Comparison of ENCODE assay signal across 22 cellular contexts in genomic region chr17:77054926-77055325, GRCh38.
DNase-seq lines count a peak whose midpoint lies in the region; ATAC-seq, FAIRE-seq and TF ChIP-seq lines count a peak whose summit lies in the region.
"Had no signal": no experiment of that assay in that cellular context is flagged by ENCODE, and none has a peak within 500 bp of the region (broad histone marks: within the 10 kb centered on the region; RNA-seq: fewer than 3 reads in every experiment).

No MANE protein-coding gene starts in this region.

- H3K36me3 ChIP-seq in H1 (ENCODE audit: control insufficient read depth in 2 of 4, insufficient read depth in 4 of 4, low read length in 3 of 4) (no peaks in the 10 kb centered on the region; a peak in 1 of 8 replicates), upper lobe of right lung (no peaks in the 10 kb centered on the region)
- H3K36me3 ChIP-seq: ascending aorta, gastroesophageal sphincter, sigmoid colon, suprapubic skin had no signal

- H3K23ac ChIP-seq in H1 (ENCODE audit: insufficient read length): no peak overlapping the region

- H3K4me1 ChIP-seq in H1 (replicated peaks in 1 of 4; ENCODE audit: control insufficient read depth in 3 of 4, insufficient read depth in 4 of 4, low read length in 3 of 4) (peaks cover 0 to 2% (median 0%) of the 10 kb centered on the region in 4 experiments; a peak in 3 of 7 replicates), upper lobe of right lung (no peaks in the 10 kb centered on the region)
- H3K4me1 ChIP-seq: ascending aorta, gastroesophageal sphincter, sigmoid colon, suprapubic skin had no signal

- H3K27ac Mint-ChIP-seq in natural killer cell treated with Interleukin-12 subunit alpha and Interleukin-12 subunit beta and Interleukin-15 and Interleukin-18, amount 100 ng/mL, for 72 hours: no peak overlapping the region
- no peak overlapping the region for H3K27ac Mint-ChIP-seq in natural killer cell

- TF ChIP-seq RAD21 in H1 (IDR thresholded peaks at IDR 0.05 in 1 of 2, conservative IDR thresholded peaks at IDR 0.05 in 1 of 2; ENCODE audit: low read depth in 2 of 2, low read length in 2 of 2): no peak

- H3K9me3 ChIP-seq in H1 (ENCODE audit: insufficient read depth in 2 of 2, low read depth in 1 of 2, low read length in 1 of 2): no peaks in the 10 kb centered on the region
- no peaks in the 10 kb centered on the region for H3K9me3 ChIP-seq in upper lobe of right lung
- H3K9me3 ChIP-seq: ascending aorta, gastroesophageal sphincter, sigmoid colon, suprapubic skin had no signal

- no peak overlapping the region for H3K56ac ChIP-seq in H1 (replicated peaks; ENCODE audit: insufficient read length, low read depth, low read length)

- DNase-seq in natural killer cell treated with Interleukin-12 subunit alpha and Interleukin-12 subunit beta and Interleukin-15 and Interleukin-18, amount 100 ng/mL, for 72 hours (ENCODE audit: low spot score): peak; percentile 56
- DNase-seq in natural killer cell (no peak), NCI-H345 (lab: John Stamatoyannopoulos, UW) (peak; percentile 54), H1 (ENCODE audit: low read depth in 1 of 2, low spot score in 2 of 2) (no peak), upper lobe of right lung (no peak), T-helper 1 cell (no peak), dedifferentiated amniotic fluid mesenchymal stem cell (ENCODE audit: extremely low spot score) (no peak)
- DNase-seq: central memory CD4-positive, alpha-beta T cell; mesenchymal stem cell; naive thymus-derived CD4-positive, alpha-beta T cell; NCI-H2171 treated with DMSO at 0.1 percent for 48 hours; sigmoid colon had no signal

- H3K18ac ChIP-seq in H1 (ENCODE audit: extremely low read depth, low read length): no peak overlapping the region

- H2BK15ac ChIP-seq in H1 (ENCODE audit: low read length): no peak overlapping the region

- no peaks in the 10 kb centered on the region for H3K79me2 ChIP-seq in H1 (ENCODE audit: control insufficient read depth in 1 of 2, insufficient read depth in 2 of 2, low read length in 2 of 2)

- H3K4ac ChIP-seq in H1 (replicated peaks; ENCODE audit: insufficient read length, low read depth, low read length): no peak overlapping the region

- TF ChIP-seq CTCF in natural killer cell (IDR thresholded peaks at IDR 0.05): no peak
- peak in 1 of 3 experiments; percentile 17; a peak in 1 of 4 replicates for TF ChIP-seq CTCF in H1 (IDR thresholded peaks at IDR 0.05; ENCODE audit: control extremely low read depth in 1 of 3, insufficient read depth in 1 of 3, low read depth in 1 of 3, low read length in 3 of 3)
- no peak for TF ChIP-seq CTCF in upper lobe of right lung (IDR thresholded peaks at IDR 0.05)

- H4K20me1 ChIP-seq in H1 (replicated peaks in 1 of 2; ENCODE audit: control insufficient read depth in 1 of 2, insufficient read depth in 2 of 2, low read length in 2 of 2): no peaks in the 10 kb centered on the region

- H3K14ac ChIP-seq in H1 (ENCODE audit: insufficient read length): no peak overlapping the region

- peak in 1 of 2 donors; percentile 39 for ATAC-seq in natural killer cell treated with Interleukin-12 subunit alpha and Interleukin-12 subunit beta and Interleukin-15 and Interleukin-18, amount 100 ng/mL, for 72 hours
- ATAC-seq in natural killer cell (no peak), upper lobe of right lung (peak; percentile 70), GM18909 (IDR thresholded peaks at IDR 0.05; ENCODE audit: poor library complexity, unreplicated experiment) (no peak)
- ATAC-seq: activated naive CD4-positive, alpha-beta T cell treated with anti-CD3 and anti-CD28 coated beads, Interleukin-2, amount 50 U/mL, for 72 hours; esophagus mucosa; gastroesophageal sphincter; GM12878; naive thymus-derived CD4-positive, alpha-beta T cell had no signal

- H4K8ac ChIP-seq in H1 (ENCODE audit: extremely low read depth, insufficient read depth, low read length): peak overlapping the region; percentile 22; the same call in 1 of the 2 replicates

- H3K9me3 Mint-ChIP-seq in natural killer cell treated with Interleukin-12 subunit alpha and Interleukin-12 subunit beta and Interleukin-15 and Interleukin-18, amount 100 ng/mL, for 72 hours: no peaks in the 10 kb centered on the region
- H3K9me3 Mint-ChIP-seq in natural killer cell: no peaks in the 10 kb centered on the region
- H3K9me3 Mint-ChIP-seq: activated naive CD4-positive, alpha-beta T cell treated with anti-CD3 and anti-CD28 coated beads, Interleukin-2, amount 50 U/mL, for 72 hours; naive thymus-derived CD4-positive, alpha-beta T cell had no signal

- H3K79me1 ChIP-seq in H1 (ENCODE audit: low read depth, low read length): no peaks in the 10 kb centered on the region

- no peak overlapping the region for H3K9ac ChIP-seq in H1 (replicated peaks in 1 of 4; ENCODE audit: extremely low read depth in 1 of 4, low read depth in 3 of 4, low read length in 3 of 4)
- H3K9ac ChIP-seq: KMS-11 had no signal

- intact Hi-C loops in natural killer cell (cut with micrococcal nuclease): no loop called here
- intact Hi-C loops in upper lobe of right lung (cut with DNase I): no loop called here

- no peak overlapping the region for H3K4me2 ChIP-seq in H1 (ENCODE audit: insufficient read depth in 1 of 2, low read depth in 2 of 2, low read length in 2 of 2)
- H3K4me2 ChIP-seq: KMS-11 had no signal

- WGBS in H1 (ENCODE audit: extremely low coverage in 1 of 2, insufficient coverage in 1 of 2, insufficient read length in 1 of 2, insufficient replicate concordance in 2 of 2, low coverage in 1 of 2, low lambda C conversion rate in 2 of 2, missing lambda C conversion rate in 1 of 2), 2 experiments: 69% methylated on average over 9 of the region's 9 CpGs; no CpG with 5 or more reads in 1 of the 2 experiments

- no peak overlapping the region; the same call in 1 of the 2 replicates for H2BK20ac ChIP-seq in H1 (ENCODE audit: low read length)

- TF ChIP-seq POLR2A in H1 (IDR thresholded peaks at IDR 0.05; ENCODE audit: control extremely low read depth in 1 of 2, low read depth in 2 of 2, low read length in 2 of 2): no peak

- peaks cover 0 to 6% of the 10 kb centered on the region in 2 donors for H3K27me3 Mint-ChIP-seq in natural killer cell treated with Interleukin-12 subunit alpha and Interleukin-12 subunit beta and Interleukin-15 and Interleukin-18, amount 100 ng/mL, for 72 hours
- peaks cover 0 to 9% of the 10 kb centered on the region in 2 donors for H3K27me3 Mint-ChIP-seq in natural killer cell (ENCODE audit: low read depth in 2 of 2)

- H3K27me3 ChIP-seq in H1 (replicated peaks in 1 of 4; ENCODE audit: control insufficient read depth in 3 of 4, extremely low read depth in 1 of 4, insufficient read depth in 3 of 4, low read length in 3 of 4): no peaks in the 10 kb centered on the region
- peaks cover 51% of the 10 kb centered on the region for H3K27me3 ChIP-seq in upper lobe of right lung

- peaks cover 3 to 5% of the 10 kb centered on the region in 2 donors for H3K4me1 Mint-ChIP-seq in natural killer cell treated with Interleukin-12 subunit alpha and Interleukin-12 subunit beta and Interleukin-15 and Interleukin-18, amount 100 ng/mL, for 72 hours (ENCODE audit: low read depth in 2 of 2)
- H3K4me1 Mint-ChIP-seq in natural killer cell: peaks cover 5% of the 10 kb centered on the region in 2 donors

- CTCF ChIA-PET in H1 (lab: Charles Lee; ENCODE audit: partially characterized antibody): interaction anchor here (0.6 to 5.2 kb wide), 12 partner anchors 8 to 211 kb away, joined by 3 to 83 read pairs (median 8); partner anchors contain the start of gene MGAT5B

- no peak overlapping the region for H2BK120ac ChIP-seq in H1 (replicated peaks; ENCODE audit: low read depth, low read length)

- POLR2A ChIA-PET in H1 (lab: Charles Lee; ENCODE audit: partially characterized antibody): interaction anchor here (0.7 to 2.0 kb wide), 3 partner anchors 26 to 35 kb away, joined by 3 to 6 read pairs (median 4); no protein-coding TSS in a partner anchor

- no peak overlapping the region for H3K27ac ChIP-seq in H1 (ENCODE audit: low read depth, low read length)
- H3K27ac ChIP-seq in upper lobe of right lung: no peak overlapping the region
- H3K27ac ChIP-seq: ascending aorta, gastroesophageal sphincter, KMS-11, sigmoid colon, suprapubic skin had no signal

- no peak overlapping the region for H2BK5ac ChIP-seq in H1 (ENCODE audit: low read depth, low read length)

- H3K23me2 ChIP-seq in H1 (ENCODE audit: low read depth, low read length): no peaks in the 10 kb centered on the region; the same call in 1 of the 2 replicates

- no peaks in the 10 kb centered on the region for H3K36me3 Mint-ChIP-seq in natural killer cell treated with Interleukin-12 subunit alpha and Interleukin-12 subunit beta and Interleukin-15 and Interleukin-18, amount 100 ng/mL, for 72 hours
- H3K36me3 Mint-ChIP-seq in natural killer cell: no peaks in the 10 kb centered on the region
- H3K36me3 Mint-ChIP-seq: activated naive CD4-positive, alpha-beta T cell treated with anti-CD3 and anti-CD28 coated beads, Interleukin-2, amount 50 U/mL, for 72 hours; naive thymus-derived CD4-positive, alpha-beta T cell had no signal

- no peak overlapping the region; the same call in 1 of the 2 replicates for H2BK12ac ChIP-seq in H1 (ENCODE audit: low read depth, low read length)

- TF ChIP-seq EP300 in H1 (IDR thresholded peaks at IDR 0.05; ENCODE audit: borderline replicate concordance in 1 of 2, low read depth in 2 of 2, low read length in 2 of 2): no peak

- H3K4me3 ChIP-seq in H1 (ENCODE audit: extremely low read depth in 1 of 4, insufficient read depth in 2 of 4, low read depth in 3 of 4, low read length in 4 of 4) (no peak overlapping the region), upper lobe of right lung (no peak overlapping the region)
- H3K4me3 ChIP-seq: ascending aorta, gastroesophageal sphincter, GM12878, sigmoid colon, suprapubic skin had no signal

- FAIRE-seq in H1 (lab: Jason Lieb, UNC): no peak
- FAIRE-seq: GM12878, GM19239, TTC549 had no signal

- H2AK5ac ChIP-seq in H1 (ENCODE audit: low read depth, low read length): no peak overlapping the region; the same call in 1 of the 2 replicates

- H4K5ac ChIP-seq in H1 (ENCODE audit: insufficient read length, low read depth, low read length): no peak overlapping the region

- H2AFZ ChIP-seq in H1 (ENCODE audit: low read length): no peak overlapping the region

- no peak overlapping the region for H4K91ac ChIP-seq in H1 (replicated peaks; ENCODE audit: insufficient read length, low read length)

- no peak overlapping the region for H3K4me3 Mint-ChIP-seq in natural killer cell treated with Interleukin-12 subunit alpha and Interleukin-12 subunit beta and Interleukin-15 and Interleukin-18, amount 100 ng/mL, for 72 hours
- no peak overlapping the region for H3K4me3 Mint-ChIP-seq in natural killer cell
- H3K4me3 Mint-ChIP-seq: naive thymus-derived CD4-positive, alpha-beta T cell had no signal

TF ChIP-seq in H1, 55 proteins besides CTCF, POLR2A, EP300 and RAD21 (continues in another document):
- TF ChIP-seq FOSL1 (IDR thresholded peaks at IDR 0.05; ENCODE audit: insufficient read depth, low read depth, low read length): no peak
- TF ChIP-seq CEBPB (IDR thresholded peaks at IDR 0.05; ENCODE audit: low read depth, low read length): no peak
- no peak for TF ChIP-seq BRCA1 (IDR thresholded peaks at IDR 0.05; ENCODE audit: low read depth, low read length)
- no peak for TF ChIP-seq TCF12 (IDR thresholded peaks at IDR 0.05; ENCODE audit: low read depth, low read length)

Comparison
In these comparisons a context has a peak if more than half of its experiments do, and no peak if none do; other contexts are left out.
1. DNase-seq: peak in natural killer cell treated with Interleukin-12 subunit alpha and Interleukin-12 subunit beta and Interleukin-15 and Interleukin-18, amount 100 ng/mL, for 72 hours (single experiment) and NCI-H345 (single experiment); none in natural killer cell (single experiment), H1 (0 of 2), upper lobe of right lung (single experiment), T-helper 1 cell (0 of 5) and dedifferentiated amniotic fluid mesenchymal stem cell (single experiment).